15 cellular contexts compared by ENCODE assay signal in genomic region chr17:16820979-16821543, GRCh38.
A peak's percentile ranks its signal among the peaks of the same experiment; 100 is the strongest.
DNase-seq lines count a peak whose midpoint lies in the region; ATAC-seq and TF ChIP-seq lines count a peak whose summit lies in the region.
"Had no signal": no experiment of that assay in that cellular context is flagged by ENCODE, and none has a peak within 500 bp of the region (broad histone marks: within the 10 kb centered on the region; RNA-seq: fewer than 3 reads in every experiment).

No MANE protein-coding gene starts in this region.

- H3F3A ChIP-seq in GM23338 (replicated peaks; ENCODE audit: low read depth), result no peaks in the 10 kb centered on the region

- no peaks in the 10 kb centered on the region for H3K36me3 ChIP-seq in GM23338 (ENCODE audit: insufficient read depth)
- no peaks in the 10 kb centered on the region for H3K36me3 ChIP-seq in osteoblast (ENCODE audit: insufficient read depth, low read length)
- H3K36me3 ChIP-seq: BLaER1 had no signal

- H3K4me3 ChIP-seq in GM23338, result no peak overlapping the region
- H3K4me3 ChIP-seq in osteoblast (ENCODE audit: insufficient read depth, low read length), result no peak overlapping the region
- H3K4me3 ChIP-seq: BLaER1 had no signal

- no peaks in the 10 kb centered on the region for H3K79me2 ChIP-seq in GM23338 (replicated peaks; ENCODE audit: insufficient read depth)
- no peaks in the 10 kb centered on the region for H3K79me2 ChIP-seq in osteoblast (ENCODE audit: insufficient read depth, low read length)

- H3K27ac ChIP-seq in GM23338 (ENCODE audit: low read depth) (no peak overlapping the region), osteoblast (ENCODE audit: low read depth, low read length) (no peak overlapping the region)
- H3K27ac ChIP-seq: BLaER1 had no signal

- TF ChIP-seq CTCF in GM23338 (conservative IDR thresholded peaks at IDR 0.05; ENCODE audit: low read depth in 2 of 2), result no peak
- no peak for TF ChIP-seq CTCF in osteoblast (IDR thresholded peaks at IDR 0.05; ENCODE audit: extremely low read depth, low read depth, low read length)
- TF ChIP-seq CTCF in GM10266 (IDR thresholded peaks at IDR 0.05; ENCODE audit: control insufficient read depth, insufficient read depth, low read depth, missing control alignments), result no peak

- no peaks in the 10 kb centered on the region for H3K4me1 ChIP-seq in GM23338 (ENCODE audit: insufficient read depth)
- no peaks in the 10 kb centered on the region for H3K4me1 ChIP-seq in osteoblast (ENCODE audit: insufficient read depth, low read length)
- H3K4me1 ChIP-seq: Caco-2 had no signal

- no peak overlapping the region for H3K4me3 Mint-ChIP-seq in GM23338
- H3K4me3 Mint-ChIP-seq: CD8-positive, alpha-beta memory T cell had no signal

- no peaks in the 10 kb centered on the region; the same call in 2 of the 3 replicates for H3K4me1 Mint-ChIP-seq in GM23338
- H3K4me1 Mint-ChIP-seq: CD8-positive, alpha-beta memory T cell had no signal

- H3K9me3 Mint-ChIP-seq in GM23338, result peaks cover 2% of the 10 kb centered on the region; the same call in 2 of the 3 replicates
- H3K9me3 Mint-ChIP-seq: CD8-positive, alpha-beta memory T cell had no signal

- peak; percentile 66 for ATAC-seq in GM23338
- no peak for ATAC-seq in sciatic nerve

- H3K27me3 Mint-ChIP-seq in GM23338 (ENCODE audit: insufficient read depth, low read depth, poor library complexity), result peaks cover 3% of the 10 kb centered on the region

- H3K27me3 ChIP-seq in GM23338 (ENCODE audit: insufficient read depth) (no peaks in the 10 kb centered on the region), osteoblast (ENCODE audit: insufficient read depth, low read length) (peaks cover 14% of the 10 kb centered on the region)
- H3K27me3 ChIP-seq: BLaER1 had no signal

- DNase-seq in GM23338 (ENCODE audit: low spot score) (no peak), dedifferentiated amniotic fluid mesenchymal stem cell (ENCODE audit: extremely low spot score) (peak; percentile 13), iPS-NIHi11 (ENCODE audit: low spot score) (peak; percentile 16), osteoblast (ENCODE audit: insufficient read length, low spot score, missing footprints) (peak; percentile 66), OCI-M2 (lab: John Stamatoyannopoulos, UW; ENCODE audit: unreplicated experiment) (no peak), GM10266 (ENCODE audit: extremely low spot score) (no peak), NAMALWA (ENCODE audit: low spot score) (no peak), sciatic nerve (ENCODE audit: low spot score) (no peak)
- DNase-seq: 8988T; AML-193; Caco-2; CD8-positive, alpha-beta memory T cell; DND-41; GDM1 had no signal

- H3K27ac Mint-ChIP-seq in GM23338, result no peak overlapping the region
- H3K27ac Mint-ChIP-seq: CD8-positive, alpha-beta memory T cell had no signal

- H4K20me1 ChIP-seq in GM23338 (replicated peaks; ENCODE audit: insufficient read depth) (no peaks in the 10 kb centered on the region), osteoblast (ENCODE audit: insufficient read depth, low read length) (no peaks in the 10 kb centered on the region)
- H4K20me1 ChIP-seq: BLaER1 had no signal

- no peaks in the 10 kb centered on the region for H3K9me2 ChIP-seq in GM23338 (ENCODE audit: insufficient read depth)

- intact Hi-C loops in sciatic nerve (cut with DNase I), result no loop called here

- no peaks in the 10 kb centered on the region for H3K9me3 ChIP-seq in osteoblast (ENCODE audit: low read depth, low read length)
- H3K9me3 ChIP-seq: BLaER1, Caco-2 had no signal

- H2AFZ ChIP-seq in GM23338, result no peak overlapping the region
- H2AFZ ChIP-seq in osteoblast (ENCODE audit: low read length), result no peak overlapping the region

- H3K4me2 ChIP-seq in GM23338 (no peak overlapping the region), osteoblast (ENCODE audit: insufficient read depth, low read length) (no peak overlapping the region)

- no peaks in the 10 kb centered on the region; the same call in 2 of the 3 replicates for H3K36me3 Mint-ChIP-seq in GM23338 (ENCODE audit: low read depth)

TF ChIP-seq in GM23338, 12 proteins besides CTCF, POLR2A, EP300 and RAD21 (continues in another document):
- TF ChIP-seq ZNF462 (CRISPR knock-in tag; IDR thresholded peaks at IDR 0.05) (no peak), ZNF114 (CRISPR knock-in tag; IDR thresholded peaks at IDR 0.05) (no peak), ZNF331 (CRISPR knock-in tag; IDR thresholded peaks at IDR 0.05; ENCODE audit: low read depth) (no peak), REST (IDR thresholded peaks at IDR 0.05; ENCODE audit: unreplicated experiment) (no peak), EZH2phosphoT487 (IDR thresholded peaks at IDR 0.05; ENCODE audit: unreplicated experiment) (no peak), EZH2 (IDR thresholded peaks at IDR 0.05; ENCODE audit: low read depth, unreplicated experiment) (no peak)

Comparison
In these comparisons a context has a peak if more than half of its experiments do, and no peak if none do; other contexts are left out.
1. DNase-seq: peak in dedifferentiated amniotic fluid mesenchymal stem cell (single experiment), iPS-NIHi11 (single experiment) and osteoblast (single experiment); none in GM23338 (single experiment), OCI-M2 (single experiment), GM10266 (single experiment), NAMALWA (single experiment) and sciatic nerve (single experiment).